ENCODE assay signal across 8 cellular contexts in the genomic region with DNA sequence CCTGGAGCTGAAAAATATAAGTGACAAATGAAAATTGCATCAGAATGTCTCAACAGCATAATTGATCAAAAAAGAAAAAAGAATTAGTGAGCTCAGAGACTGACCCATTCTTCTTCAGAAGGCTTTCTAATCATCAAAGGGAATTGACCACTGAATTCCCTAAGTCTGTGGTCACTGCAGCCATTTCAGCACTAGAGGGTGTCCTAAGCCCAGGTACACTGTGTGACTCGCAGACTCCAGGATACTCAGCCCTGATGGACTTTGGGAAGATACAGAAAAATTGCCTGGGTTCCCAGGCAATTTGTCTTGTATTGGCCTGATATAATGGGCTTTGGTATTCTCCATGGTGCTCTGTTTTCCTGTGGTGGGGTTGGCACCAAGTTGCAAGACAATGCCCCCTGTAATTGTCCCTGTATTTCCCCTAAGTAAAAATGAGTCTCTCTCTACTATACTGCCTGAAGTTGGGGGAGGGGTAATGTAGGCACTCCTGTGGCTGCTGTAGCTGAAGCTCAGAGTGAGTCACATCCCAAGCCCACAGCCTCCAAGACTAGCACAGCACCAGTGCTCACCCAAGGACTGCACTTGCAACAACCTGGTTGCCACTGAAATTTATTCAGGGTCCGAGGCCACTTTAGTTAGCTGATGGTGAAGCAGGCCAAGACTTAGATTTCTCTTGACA.
DNase-seq lines count a peak whose midpoint lies in the region; ATAC-seq and TF ChIP-seq lines count a peak whose summit lies in the region.

No MANE protein-coding gene starts in this region.

- peak; percentile 51 for TF ChIP-seq CTCF in AG04449 (IDR thresholded peaks at IDR 0.05; ENCODE audit: insufficient read depth, low read length, missing control alignments)

- CTCF ChIA-PET in AG04449 (lab: Yijun Ruan, JAX), result interaction anchor here (0.7 to 2.0 kb wide), 4 partner anchors 417 to 744 kb away, joined by 3 to 6 read pairs (median 4); no protein-coding TSS in a partner anchor

- no peak for ATAC-seq in HG02678 (IDR thresholded peaks at IDR 0.05; ENCODE audit: unreplicated experiment)
- ATAC-seq in HG02759 (IDR thresholded peaks at IDR 0.05; ENCODE audit: unreplicated experiment), result no peak

- POLR2A ChIA-PET in AG04449 (lab: Yijun Ruan, JAX), result no interaction called here

- DNase-seq in AG04449 (ENCODE audit: low read depth, low spot score) (no peak), HK-2 (ENCODE audit: unreplicated experiment) (peak; percentile 42), SW480 (ENCODE audit: low spot score) (peak; percentile 30), iPS DF 19.7 (ENCODE audit: low read depth, low spot score) (peak; percentile 30), ureter (ENCODE audit: low spot score) (no peak), T-helper 2 cell (no peak)

- no peak overlapping the region for H3K4me3 ChIP-seq in AG04449 (ENCODE audit: low read depth, low read length)

Comparison
In these comparisons a context has a peak if more than half of its experiments do, and no peak if none do; other contexts are left out.
1. DNase-seq: peak in HK-2 (single experiment), SW480 (single experiment) and iPS DF 19.7 (single experiment); none in AG04449 (single experiment), ureter (single experiment) and T-helper 2 cell (0 of 5).